ENCODE assay signal across 1 cellular context in genomic region chrX:24696241-24696640, GRCh38.
TF ChIP-seq lines count a peak whose summit lies in the region.

No MANE protein-coding gene starts in this region.

TF ChIP-seq in WTC11, 78 proteins besides CTCF, POLR2A, EP300 and RAD21 (continued from another document):
- no peak for TF ChIP-seq AFF4 (CRISPR knock-in tag; IDR thresholded peaks at IDR 0.05; ENCODE audit: borderline replicate concordance)
- TF ChIP-seq ZNF232 (CRISPR knock-in tag; IDR thresholded peaks at IDR 0.05), result no peak
- TF ChIP-seq ATF6 (CRISPR knock-in tag; IDR thresholded peaks at IDR 0.05), result no peak
- no peak for TF ChIP-seq USF2 (CRISPR knock-in tag; IDR thresholded peaks at IDR 0.05)
- no peak for TF ChIP-seq SOX15 (CRISPR knock-in tag; IDR thresholded peaks at IDR 0.05)
- no peak for TF ChIP-seq FOXP1 (CRISPR knock-in tag; IDR thresholded peaks at IDR 0.05; ENCODE audit: borderline replicate concordance)
- no peak for TF ChIP-seq TP53 (CRISPR knock-in tag; IDR thresholded peaks at IDR 0.05)
- TF ChIP-seq USF1 (CRISPR knock-in tag; IDR thresholded peaks at IDR 0.05), result no peak
- no peak for TF ChIP-seq SMAD3 (CRISPR knock-in tag; IDR thresholded peaks at IDR 0.05; ENCODE audit: borderline replicate concordance)
- no peak for TF ChIP-seq ZNF671 (CRISPR knock-in tag; IDR thresholded peaks at IDR 0.05)
